Comparison of ENCODE assay signal across 25 cellular contexts in genomic region chr1:84307398-84307797, GRCh38.
"Had no signal": no experiment of that assay in that cellular context is flagged by ENCODE, and none has a peak within 500 bp of the region (broad histone marks: within the 10 kb centered on the region; RNA-seq: fewer than 3 reads in every experiment).

No MANE protein-coding gene starts in this region.

- H2AFZ ChIP-seq: hepatocyte had no signal

- H3K79me2 ChIP-seq: hepatocyte had no signal

- H3K4me2 ChIP-seq: hepatocyte had no signal

- H3K4me3 ChIP-seq: colonic mucosa, coronary artery, dorsolateral prefrontal cortex, esophagus muscularis mucosa, esophagus squamous epithelium, gastrocnemius medialis, gastroesophageal sphincter, heart left ventricle, heart right ventricle, hepatocyte had no signal

- H3K36me3 ChIP-seq: colonic mucosa, esophagus muscularis mucosa, esophagus squamous epithelium, gastrocnemius medialis, gastroesophageal sphincter, heart left ventricle, heart right ventricle had no signal

- H3K27ac ChIP-seq: colonic mucosa, coronary artery, dorsolateral prefrontal cortex, epithelial cell of prostate, esophagus muscularis mucosa, esophagus squamous epithelium, foreskin keratinocyte, gastrocnemius medialis, gastroesophageal sphincter, heart left ventricle, heart right ventricle, hepatocyte had no signal

- ATAC-seq: effector memory CD8-positive, alpha-beta T cell; esophagus mucosa; foreskin keratinocyte; gastrocnemius medialis; gastroesophageal sphincter; heart left ventricle; heart right ventricle had no signal

- H3K9me3 ChIP-seq: colonic mucosa, esophagus muscularis mucosa, esophagus squamous epithelium, gastrocnemius medialis had no signal

- H3K27me3 ChIP-seq: colonic mucosa, dorsolateral prefrontal cortex, esophagus muscularis mucosa, esophagus squamous epithelium, foreskin keratinocyte, gastrocnemius medialis, gastroesophageal sphincter, heart left ventricle, heart right ventricle, hepatocyte had no signal

- DNase-seq: colonic mucosa; cortex of kidney; dermis blood vessel endothelial cell; dorsolateral prefrontal cortex; effector CD4-positive, alpha-beta T cell; effector CD8-positive, alpha-beta T cell; effector memory CD4-positive, alpha-beta T cell; effector memory CD8-positive, alpha-beta T cell; endodermal cell; erythroblast; esophagus squamous epithelium; foreskin fibroblast; foreskin keratinocyte; foreskin melanocyte; gastrocnemius medialis; glutamatergic neuron; head of caudate nucleus; heart left ventricle; heart right ventricle had no signal

- H3K4me1 ChIP-seq: colonic mucosa had no signal
